In genomic region chr14:92728781-92729364, GRCh38 we compare ENCODE assay signal across 8 cellular contexts. TPM values are rescaled to one million over a fixed set of nuclear protein-coding genes. Genes with fewer than 3 reads are reported as not detected.
DNase-seq lines count a peak whose midpoint lies in the region; ATAC-seq, FAIRE-seq and TF ChIP-seq lines count a peak whose summit lies in the region.

No MANE protein-coding gene starts in this region.

- FAIRE-seq in GM12891 (lab: Jason Lieb, UNC), result peak; percentile 91
- peak; percentile 98 for FAIRE-seq in H54 (lab: Jason Lieb, UNC)
- FAIRE-seq in kidney (lab: Jason Lieb, UNC), result no peak

- DNase-seq in GM12891 (ENCODE audit: insufficient read length, low spot score) (no peak), H54 (ENCODE audit: insufficient read length, low spot score) (peak; percentile 61), NCI-H774 (lab: John Stamatoyannopoulos, UW) (peak; percentile 44), fibroblast of villous mesenchyme (ENCODE audit: low read depth) (peak; percentile 38), GF-D8 (lab: John Stamatoyannopoulos, UW) (no peak), kidney (no peak)

- no peak overlapping the region for H3K9ac ChIP-seq in kidney (ENCODE audit: low read length in 2 of 2)

- no peak for TF ChIP-seq POLR2A in GM12891 (IDR thresholded peaks at IDR 0.05; ENCODE audit: low read depth, low read length)
- no peak for TF ChIP-seq POLR2A in H54 (IDR thresholded peaks at IDR 0.05; ENCODE audit: low read depth, low read length)

- no peaks in the 10 kb centered on the region for H3K9me3 ChIP-seq in kidney (ENCODE audit: control insufficient read depth in 1 of 2, low read length in 2 of 2)

- intact Hi-C loops in kidney (cut with DNase I), result no loop called here

- H3K4me3 ChIP-seq in fibroblast of villous mesenchyme (ENCODE audit: low read depth, low read length), result no peak overlapping the region
- no peak overlapping the region for H3K4me3 ChIP-seq in kidney (ENCODE audit: low read length in 2 of 2)

- H3K4me1 ChIP-seq in kidney (ENCODE audit: control insufficient read depth in 1 of 2, insufficient read depth in 1 of 2, low read depth in 1 of 2, low read length in 2 of 2), result peaks cover 0 to 8% of the 10 kb centered on the region in 2 donors

- peaks cover 13 to 15% of the 10 kb centered on the region in 2 donors for H3K36me3 ChIP-seq in kidney (ENCODE audit: control insufficient read depth in 1 of 2, insufficient read depth in 2 of 2, low read length in 2 of 2)

- no peak for TF ChIP-seq CTCF in fibroblast of villous mesenchyme (IDR thresholded peaks at IDR 0.05; ENCODE audit: insufficient read depth, low read depth, low read length)
- TF ChIP-seq CTCF in kidney (IDR thresholded peaks at IDR 0.05; ENCODE audit: borderline replicate concordance, extremely low read depth, insufficient read depth), result no peak

- ATAC-seq in GM19035 (IDR thresholded peaks at IDR 0.05; ENCODE audit: unreplicated experiment) (no peak), GM18511 (IDR thresholded peaks at IDR 0.05; ENCODE audit: unreplicated experiment) (no peak)

- peak overlapping the region in 1 of 2 donors; percentile 5 for H3K27ac ChIP-seq in kidney (ENCODE audit: low read depth in 2 of 2, low read length in 2 of 2)

TF ChIP-seq in GM12891, 5 proteins besides CTCF, POLR2A, EP300 and RAD21:
- TF ChIP-seq SPI1 (IDR thresholded peaks at IDR 0.05; ENCODE audit: low read depth, low read length), result no peak
- no peak for TF ChIP-seq PAX5 (IDR thresholded peaks at IDR 0.05; ENCODE audit: insufficient read depth, low read length, severe bottlenecking)
- TF ChIP-seq POLR2AphosphoS5 (IDR thresholded peaks at IDR 0.05; ENCODE audit: low read depth, low read length), result no peak
- TF ChIP-seq POU2F2 (IDR thresholded peaks at IDR 0.05; ENCODE audit: low read depth, low read length), result no peak
- TF ChIP-seq TAF1 (IDR thresholded peaks at IDR 0.05; ENCODE audit: low read depth, low read length), result no peak

RNA-seq across cellular contexts. Expression of gene LGMN, which starts 19.6 kb away (rescaled TPM):
- 95.1 TPM for polyA plus RNA-seq in GM12891 (2012; ENCODE audit: low read depth, missing spikeins)
- total RNA-seq in fibroblast of villous mesenchyme, result 41.5 and 45.7 TPM in 2 replicates
- 66.3 TPM for total RNA-seq in kidney
- polyA plus RNA-seq in kidney (ENCODE audit: insufficient read depth, low read depth, low replicate concordance), result 200 TPM

Comparison
In these comparisons a context has a peak if more than half of its experiments do, and no peak if none do; other contexts are left out.
1. DNase-seq: peak in H54 (single experiment), NCI-H774 (single experiment) and fibroblast of villous mesenchyme (single experiment); none in GM12891 (single experiment), GF-D8 (single experiment) and kidney (single experiment).